In the genomic region with DNA sequence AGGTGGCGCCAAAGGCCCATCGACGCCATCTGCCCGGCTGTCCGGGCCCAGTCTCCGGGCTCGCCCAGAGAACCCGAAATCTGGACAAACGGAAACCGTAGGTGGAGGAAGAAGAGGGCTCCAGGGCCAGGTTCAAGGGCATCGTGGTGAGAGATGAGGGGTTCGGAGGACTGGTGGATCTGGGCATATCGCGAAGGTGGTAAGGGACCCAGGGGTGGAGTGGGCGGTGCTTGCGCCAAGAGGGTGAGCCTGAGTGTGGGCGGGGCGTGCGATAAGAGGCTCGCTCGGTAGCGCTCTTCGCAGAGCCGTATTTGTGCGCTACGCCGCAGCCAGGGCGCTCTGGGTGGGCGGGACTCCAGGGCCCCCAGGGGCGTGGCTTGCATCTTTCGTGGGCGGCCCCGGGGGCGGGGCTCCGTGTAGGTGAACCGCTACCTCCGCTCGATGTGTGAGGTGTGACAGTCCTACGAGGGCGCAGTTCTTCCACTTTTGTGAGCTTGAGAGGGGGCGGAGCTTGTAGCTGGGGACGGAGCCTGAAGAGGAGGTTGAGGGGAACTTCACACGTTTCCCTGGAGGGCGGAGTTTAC, we compare ENCODE assay signal across 8 cellular contexts. TPM values are rescaled to one million over a fixed set of nuclear protein-coding genes. Genes with fewer than 3 reads are reported as not detected.
DNase-seq lines count a peak whose midpoint lies in the region; ATAC-seq and TF ChIP-seq lines count a peak whose summit lies in the region.

No MANE protein-coding gene starts in this region.

- no peaks in the 10 kb centered on the region for H3K9me3 ChIP-seq in CD4-positive, alpha-beta memory T cell (ENCODE audit: control insufficient read depth in 1 of 2, low read length in 2 of 2)

- H3K4me1 ChIP-seq in CD4-positive, alpha-beta memory T cell (ENCODE audit: insufficient read depth, low read length) = peaks cover 22% of the 10 kb centered on the region

- H3K36me3 Mint-ChIP-seq in CD4-positive, alpha-beta memory T cell = peaks cover 0 to 1% of the 10 kb centered on the region in 2 donors
- H3K36me3 Mint-ChIP-seq in activated CD8-positive, alpha-beta T cell treated with anti-CD3 and anti-CD28 coated beads for 36 hours (ENCODE audit: low read depth) = peaks cover 7% of the 10 kb centered on the region

- no peaks in the 10 kb centered on the region for H3K36me3 ChIP-seq in CD4-positive, alpha-beta memory T cell (ENCODE audit: insufficient read depth, low read length)

- H3K4me1 Mint-ChIP-seq in CD4-positive, alpha-beta memory T cell = peaks cover 4 to 20% (median 8%) of the 10 kb centered on the region in 4 donors
- H3K4me1 Mint-ChIP-seq in activated CD8-positive, alpha-beta T cell treated with anti-CD3 and anti-CD28 coated beads for 36 hours (ENCODE audit: low read depth) = peaks cover 26% of the 10 kb centered on the region

- CTCF ChIA-PET in CD4-positive, alpha-beta memory T cell (lab: Charles Lee; ENCODE audit: partially characterized antibody) = interaction anchor here (0.6 to 4.7 kb wide), 32 partner anchors 9 to 452 kb away, joined by 3 to 110 read pairs (median 6); partner anchors contain the start of genes B4GAT1, BRMS1, CCDC85B and DPP3
- CTCF ChIA-PET in activated CD8-positive, alpha-beta T cell treated with anti-CD3 and anti-CD28 coated beads for 36 hours (lab: Charles Lee) = interaction anchor here (0.5 to 10.2 kb wide), 31 partner anchors 10 to 244 kb away, joined by 3 to 149 read pairs (median 5); partner anchors contain the start of genes B4GAT1, BRMS1, DPP3 and RIN1

- peak overlapping the region; percentile 93 to 100 (median 99) for H3K27ac Mint-ChIP-seq in CD4-positive, alpha-beta memory T cell
- peak overlapping the region; percentile 97 for H3K27ac Mint-ChIP-seq in activated CD8-positive, alpha-beta T cell treated with anti-CD3 and anti-CD28 coated beads for 36 hours

- H3K27ac ChIP-seq in CD4-positive, alpha-beta memory T cell (ENCODE audit: low read depth, low read length) = peak overlapping the region; percentile 62
- H3K27ac ChIP-seq in HL-60 (replicated peaks) = peak overlapping the region; percentile 46

- H3K4me3 ChIP-seq in CD4-positive, alpha-beta memory T cell (ENCODE audit: low read length in 2 of 2) = peak overlapping the region; percentile 43 to 88
- H3K4me3 ChIP-seq in HL-60 (replicated peaks; ENCODE audit: insufficient read depth, low read length) = peak overlapping the region; percentile 40

- H3K9me3 Mint-ChIP-seq in CD4-positive, alpha-beta memory T cell = no peaks in the 10 kb centered on the region
- H3K9me3 Mint-ChIP-seq in activated CD8-positive, alpha-beta T cell treated with anti-CD3 and anti-CD28 coated beads for 36 hours = no peaks in the 10 kb centered on the region

- H3K27me3 ChIP-seq in CD4-positive, alpha-beta memory T cell (ENCODE audit: insufficient read depth, low read length) = no peaks in the 10 kb centered on the region
- no peaks in the 10 kb centered on the region for H3K27me3 ChIP-seq in HL-60 (ENCODE audit: insufficient read depth, poor library complexity, severe bottlenecking)

- peak overlapping the region; percentile 89 to 97 (median 94) for H3K4me3 Mint-ChIP-seq in CD4-positive, alpha-beta memory T cell
- peak overlapping the region; percentile 80 for H3K4me3 Mint-ChIP-seq in activated CD8-positive, alpha-beta T cell treated with anti-CD3 and anti-CD28 coated beads for 36 hours

- intact Hi-C loops in CD4-positive, alpha-beta memory T cell (cut with micrococcal nuclease) = loop anchor here (1.0 to 5.0 kb wide), 8 partner anchors 16 to 365 kb away; partner anchors contain the start of genes BRMS1, MRPL11, RAB1B and RBM4B
- intact Hi-C loops in activated CD8-positive, alpha-beta T cell treated with anti-CD3 and anti-CD28 coated beads for 36 hours (cut with micrococcal nuclease) = loop anchor here (5.0 kb wide), 2 partner anchors 35 to 75 kb away; partner anchors contain the start of genes B4GAT1 and BRMS1

- POLR2A ChIA-PET in CD4-positive, alpha-beta memory T cell (lab: Charles Lee; ENCODE audit: partially characterized antibody) = interaction anchor here (0.6 to 4.4 kb wide), 31 partner anchors 10 to 1126 kb away, joined by 3 to 53 read pairs (median 4); partner anchors contain the start of genes ACTN3, B4GAT1, BRMS1 and C11orf68
- POLR2A ChIA-PET in activated CD8-positive, alpha-beta T cell treated with anti-CD3 and anti-CD28 coated beads for 36 hours (lab: Charles Lee) = interaction anchor here (0.5 to 6.9 kb wide), 19 partner anchors 10 to 466 kb away, joined by 3 to 38 read pairs (median 5); partner anchors contain the start of genes B4GAT1, BRMS1, RIN1 and SLC29A2

- no peak for TF ChIP-seq CTCF in HL-60 (IDR thresholded peaks at IDR 0.05; ENCODE audit: insufficient read depth, low read length)
- peak; percentile 33 for TF ChIP-seq CTCF in activated CD8-positive, alpha-beta T cell treated with anti-CD3 and anti-CD28 coated beads for 36 hours (IDR thresholded peaks at IDR 0.05)

- peak; percentile 97 to 99 (median 98) for DNase-seq in CD4-positive, alpha-beta memory T cell
- peak; percentile 79 to 91 for DNase-seq in HL-60 (ENCODE audit: low read depth in 1 of 2, low spot score in 1 of 2)
- DNase-seq in NCI-H82 (lab: John Stamatoyannopoulos, UW) = peak; percentile 97
- peak; percentile 99 for DNase-seq in activated CD8-positive, alpha-beta T cell treated with anti-CD3 and anti-CD28 coated beads for 36 hours
- peak; percentile 96 for DNase-seq in effector CD4-positive, alpha-beta T cell
- DNase-seq in medulla oblongata (ENCODE audit: extremely low spot score) = peak; percentile 88
- DNase-seq in stimulated activated CD4-positive, alpha-beta T cell treated with anti-CD3 and anti-CD28 coated beads, TNF-alpha, amount 100 ng/mL, for 4 hours (ENCODE audit: low read depth in 3 of 3) = peak; percentile 90 to 98 (median 95)

- peak; percentile 65 for ATAC-seq in GM19463 (IDR thresholded peaks at IDR 0.05; ENCODE audit: unreplicated experiment)
- ATAC-seq in activated CD8-positive, alpha-beta T cell treated with anti-CD3 and anti-CD28 coated beads for 36 hours = peak; percentile 68

- H3K27me3 Mint-ChIP-seq in CD4-positive, alpha-beta memory T cell = peaks cover 2 to 3% of the 10 kb centered on the region in 2 donors
- no peaks in the 10 kb centered on the region for H3K27me3 Mint-ChIP-seq in activated CD8-positive, alpha-beta T cell treated with anti-CD3 and anti-CD28 coated beads for 36 hours

RNA-seq across cellular contexts. Expression of gene CD248, which starts 4.8 kb away (rescaled TPM):
- total RNA-seq in CD4-positive, alpha-beta memory T cell = under 1 TPM in 1 of 2 experiments, not detected in 1; 0.12 TPM
- under 1 TPM in 1 of 2 donors, not detected in 1; 0.18 TPM for polyA plus RNA-seq in CD4-positive, alpha-beta memory T cell
- total RNA-seq in activated CD8-positive, alpha-beta T cell treated with anti-CD3 and anti-CD28 coated beads for 36 hours = 10 to 100 TPM; 16.3 to 16.8 TPM

RNA-seq across cellular contexts. Expression of gene TMEM151A, which starts 20.4 kb away (rescaled TPM):
- total RNA-seq in CD4-positive, alpha-beta memory T cell = not detected
- not detected for polyA plus RNA-seq in CD4-positive, alpha-beta memory T cell
- not detected for total RNA-seq in activated CD8-positive, alpha-beta T cell treated with anti-CD3 and anti-CD28 coated beads for 36 hours

RNA-seq across cellular contexts. Expression of gene YIF1A, which starts 23.1 kb away (rescaled TPM):
- total RNA-seq in CD4-positive, alpha-beta memory T cell = 10 to 100 TPM; 40.4 to 45.1 TPM
- 10 to 100 TPM; 53.4 to 77.5 TPM for polyA plus RNA-seq in CD4-positive, alpha-beta memory T cell
- 10 to 100 TPM; 57.4 to 64.0 TPM for total RNA-seq in activated CD8-positive, alpha-beta T cell treated with anti-CD3 and anti-CD28 coated beads for 36 hours

RNA-seq across cellular contexts. Expression of gene RIN1, which starts 24.2 kb away (rescaled TPM):
- total RNA-seq in CD4-positive, alpha-beta memory T cell = 10 to 100 TPM in 1 of 2 experiments, 1 to 10 TPM in 1; 5.8 to 10.1 TPM
- 1 to 10 TPM; 2.1 to 4.9 TPM for polyA plus RNA-seq in CD4-positive, alpha-beta memory T cell
- 1 to 10 TPM; 1.1 to 1.6 TPM for total RNA-seq in activated CD8-positive, alpha-beta T cell treated with anti-CD3 and anti-CD28 coated beads for 36 hours

RNA-seq across cellular contexts. Expression of gene BRMS1, which starts 32.8 kb away (rescaled TPM):
- 10 to 100 TPM; 49.8 to 50.8 TPM for total RNA-seq in CD4-positive, alpha-beta memory T cell
- polyA plus RNA-seq in CD4-positive, alpha-beta memory T cell = 10 to 100 TPM; 70.3 to 78.7 TPM
- 10 to 100 TPM; 35.7 to 35.9 TPM for total RNA-seq in activated CD8-positive, alpha-beta T cell treated with anti-CD3 and anti-CD28 coated beads for 36 hours

Comparison
In these comparisons a context has a peak if more than half of its experiments do, and no peak if none do; other contexts are left out.
1. Peak in every context shown above with its lines: DNase-seq, ATAC-seq, H3K4me3 ChIP-seq and H3K27ac ChIP-seq.
2. RNA of gene CD248, which starts 4.8 kb away (total RNA-seq): 16.3 to 16.8 TPM in activated CD8-positive, alpha-beta T cell treated with anti-CD3 and anti-CD28 coated beads for 36 hours; 0.12 TPM in CD4-positive, alpha-beta memory T cell; every median in the first group is over 10 times any median in the second.